Comparison of ENCODE assay signal across 9 cellular contexts in the genomic region with DNA sequence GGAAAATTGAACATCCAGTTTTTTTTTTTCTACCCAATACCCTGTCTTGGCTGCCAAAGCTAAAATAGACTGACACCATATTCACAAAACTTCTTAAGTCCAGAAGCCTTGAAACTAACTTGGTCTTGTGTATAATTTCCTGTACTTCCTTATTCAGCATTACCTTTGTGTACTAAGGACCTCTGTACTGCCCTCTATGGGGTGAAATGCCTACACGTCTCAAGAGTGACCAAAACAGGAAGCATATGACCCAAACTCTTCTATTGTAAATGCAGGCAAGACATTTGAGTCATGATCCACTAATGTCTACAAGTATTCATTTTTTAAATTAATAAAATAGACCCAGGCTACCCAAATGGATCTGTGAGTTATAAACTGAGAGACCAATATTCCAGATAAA.
DNase-seq lines count a peak whose midpoint lies in the region; ATAC-seq and TF ChIP-seq lines count a peak whose summit lies in the region.
"Had no signal": no experiment of that assay in that cellular context is flagged by ENCODE, and none has a peak within 500 bp of the region (broad histone marks: within the 10 kb centered on the region; RNA-seq: fewer than 3 reads in every experiment).

No MANE protein-coding gene starts in this region.

- TF ChIP-seq CTCF in fibroblast of pulmonary artery (IDR thresholded peaks at IDR 0.05; ENCODE audit: low read length, missing control alignments): peak; percentile 41

- no peak overlapping the region for H3K4me3 ChIP-seq in HAP-1
- H3K4me3 ChIP-seq in fibroblast of pulmonary artery (replicated peaks; ENCODE audit: low read depth, low read length): no peak overlapping the region
- H3K4me3 ChIP-seq: K562 had no signal

- no peaks in the 10 kb centered on the region for H3K4me1 ChIP-seq in HAP-1

- ATAC-seq in GM21576 (IDR thresholded peaks at IDR 0.05; ENCODE audit: unreplicated experiment): no peak
- ATAC-seq: K562 had no signal

- no peaks in the 10 kb centered on the region for H3K36me3 ChIP-seq in HAP-1 (replicated peaks)

- H3K27me3 ChIP-seq in HAP-1 (ENCODE audit: low read depth): no peaks in the 10 kb centered on the region; the same call in 1 of the 2 replicates

- peak; percentile 37 for DNase-seq in GF-D8 (lab: John Stamatoyannopoulos, UW)
- DNase-seq in HAP-1 (ENCODE audit: low spot score in 2 of 2): peak; percentile 23 to 36
- DNase-seq in NOMO-1 treated with DMSO at 0.1 percent for 48 hours (lab: John Stamatoyannopoulos, UW; ENCODE audit: unreplicated experiment): peak; percentile 39
- peak; percentile 38 for DNase-seq in fibroblast of pulmonary artery (ENCODE audit: low read depth)
- DNase-seq in NCI-H1105 treated with DMSO at 0.1 percent for 48 hours (lab: John Stamatoyannopoulos, UW): no peak
- no peak for DNase-seq in NCI-H1694 treated with DMSO at 0.1 percent for 48 hours (lab: John Stamatoyannopoulos, UW)
- DNase-seq in NCI-H345 (lab: John Stamatoyannopoulos, UW): no peak

- H3K9me3 ChIP-seq in HAP-1: no peaks in the 10 kb centered on the region

- in situ Hi-C loops in HAP-1 (cut with MboI; ENCODE audit: low sequenced_read_pairs): no loop called here

Comparison
In these comparisons a context has a peak if more than half of its experiments do, and no peak if none do; other contexts are left out.
1. DNase-seq: peak in GF-D8 (single experiment), HAP-1 (2 of 2), NOMO-1 treated with DMSO at 0.1 percent for 48 hours (single experiment) and fibroblast of pulmonary artery (single experiment); none in NCI-H1105 treated with DMSO at 0.1 percent for 48 hours (single experiment), NCI-H1694 treated with DMSO at 0.1 percent for 48 hours (single experiment) and NCI-H345 (single experiment).